ENCODE assay signal across 8 cellular contexts in genomic region chr7:78213402-78213801, GRCh38.
"Had no signal": no experiment of that assay in that cellular context is flagged by ENCODE, and none has a peak within 500 bp of the region (broad histone marks: within the 10 kb centered on the region; RNA-seq: fewer than 3 reads in every experiment).

No MANE protein-coding gene starts in this region.

- FAIRE-seq: HepG2, HTR-8/SVneo, K562 had no signal

- H3K4me3 Mint-ChIP-seq: IgD-negative memory B cell had no signal

- H3K9me3 Mint-ChIP-seq: IgD-negative memory B cell had no signal

- H3K4me3 ChIP-seq: K562 had no signal

- H3K36me3 Mint-ChIP-seq: IgD-negative memory B cell had no signal

- H3K4me1 Mint-ChIP-seq: IgD-negative memory B cell had no signal

- DNase-seq: IMR-90, KBM-7, KG1 had no signal

- H3K27ac ChIP-seq: HL-60 had no signal
